Comparison of ENCODE assay signal across 1 cellular context in the genomic region with DNA sequence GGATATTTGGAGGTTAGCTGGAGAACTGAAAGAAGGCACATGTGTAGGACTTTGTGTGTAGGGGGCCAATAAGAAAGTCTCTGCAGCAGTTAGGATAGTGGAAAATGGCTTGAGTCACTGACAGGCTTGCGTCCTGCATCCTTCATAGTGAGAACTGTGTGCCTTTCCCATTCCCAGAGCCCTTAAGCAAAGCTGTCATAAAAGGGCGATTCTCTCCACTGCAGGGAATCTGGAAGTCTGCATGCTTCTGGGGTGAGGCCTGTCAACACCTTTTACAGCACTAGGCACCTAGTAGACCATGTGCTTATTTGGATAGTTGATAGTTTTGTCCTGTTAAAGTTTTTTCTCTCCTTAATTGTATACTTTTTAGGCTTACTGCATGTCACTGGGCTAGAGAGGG.
TF ChIP-seq lines count a peak whose summit lies in the region.

No MANE protein-coding gene starts in this region.

TF ChIP-seq in IMR-90, 13 proteins besides CTCF, POLR2A, EP300 and RAD21:
- no peak for TF ChIP-seq CEBPB (IDR thresholded peaks at IDR 0.05; ENCODE audit: low read depth, low read length)
- no peak for TF ChIP-seq MXI1 (IDR thresholded peaks at IDR 0.05; ENCODE audit: borderline replicate concordance, low read depth, low read length)
- TF ChIP-seq MAZ (IDR thresholded peaks at IDR 0.05; ENCODE audit: borderline replicate concordance, low read depth, low read length) = no peak
- TF ChIP-seq, protein P1, sequence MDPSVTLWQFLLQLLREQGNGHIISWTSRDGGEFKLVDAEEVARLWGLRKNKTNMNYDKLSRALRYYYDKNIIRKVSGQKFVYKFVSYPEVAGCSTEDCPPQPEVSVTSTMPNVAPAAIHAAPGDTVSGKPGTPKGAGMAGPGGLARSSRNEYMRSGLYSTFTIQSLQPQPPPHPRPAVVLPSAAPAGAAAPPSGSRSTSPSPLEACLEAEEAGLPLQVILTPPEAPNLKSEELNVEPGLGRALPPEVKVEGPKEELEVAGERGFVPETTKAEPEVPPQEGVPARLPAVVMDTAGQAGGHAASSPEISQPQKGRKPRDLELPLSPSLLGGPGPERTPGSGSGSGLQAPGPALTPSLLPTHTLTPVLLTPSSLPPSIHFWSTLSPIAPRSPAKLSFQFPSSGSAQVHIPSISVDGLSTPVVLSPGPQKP (IDR thresholded peaks at IDR 0.05; ENCODE audit: borderline replicate concordance, low read depth, low read length) = no peak
- no peak for TF ChIP-seq BHLHE40 (IDR thresholded peaks at IDR 0.05; ENCODE audit: low read depth, low read length)
- TF ChIP-seq NFE2L2 (IDR thresholded peaks at IDR 0.05; ENCODE audit: low read depth, low read length) = no peak
- no peak for TF ChIP-seq CHD1 (IDR thresholded peaks at IDR 0.05; ENCODE audit: low read depth, low read length)
- TF ChIP-seq FOS (IDR thresholded peaks at IDR 0.05; ENCODE audit: low read depth, low read length) = no peak
- no peak for TF ChIP-seq MAFK (IDR thresholded peaks at IDR 0.05; ENCODE audit: low read depth, low read length)
